In the genomic region with DNA sequence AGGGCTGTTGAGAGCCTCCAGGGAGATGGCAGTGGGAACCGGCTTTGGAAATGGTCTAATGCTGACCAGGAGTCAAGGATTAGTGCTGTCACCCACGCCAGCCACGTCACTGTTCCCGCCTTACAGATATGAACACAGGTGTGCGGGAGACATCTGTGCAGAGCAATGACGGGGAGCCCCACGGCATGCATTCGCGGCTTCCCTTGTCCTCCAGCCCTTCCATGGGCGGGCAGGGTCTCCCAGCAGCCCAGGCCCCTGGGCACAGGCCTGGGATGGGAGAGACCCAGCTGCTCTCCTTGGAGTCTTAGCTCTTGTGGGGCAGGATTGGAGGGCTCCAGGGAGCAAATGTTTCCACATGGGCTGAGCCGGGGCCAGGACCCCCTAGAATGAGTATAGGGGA, we compare ENCODE assay signal across 16 cellular contexts.
A peak's percentile ranks its signal among the peaks of the same experiment; 100 is the strongest.
DNase-seq lines count a peak whose midpoint lies in the region.
"Had no signal": no experiment of that assay in that cellular context is flagged by ENCODE, and none has a peak within 500 bp of the region (broad histone marks: within the 10 kb centered on the region; RNA-seq: fewer than 3 reads in every experiment).

No MANE protein-coding gene starts in this region.

- no peaks in the 10 kb centered on the region for H4K20me1 ChIP-seq in BLaER1

- H3K4me3 Mint-ChIP-seq in immature natural killer cell, result peak overlapping the region in 3 of 5 donors; percentile 5 to 59 (median 48)
- H3K4me3 Mint-ChIP-seq: CD14-positive monocyte; CD4-positive, alpha-beta T cell; CD8-positive, alpha-beta memory T cell; HFFc6 had no signal

- H3K27me3 Mint-ChIP-seq in immature natural killer cell (ENCODE audit: low read depth in 3 of 3), result peaks cover 0 to 4% (median 2%) of the 10 kb centered on the region in 3 donors
- H3K27me3 Mint-ChIP-seq: CD4-positive, alpha-beta T cell had no signal

- H3K9ac ChIP-seq in BLaER1, result no peak overlapping the region
- H3K9ac ChIP-seq in NT2/D1 (ENCODE audit: insufficient read length, low read depth), result peak overlapping the region; percentile 21

- H3K4me1 Mint-ChIP-seq in immature natural killer cell, result peaks cover 20 to 24% of the 10 kb centered on the region in 2 donors
- H3K4me1 Mint-ChIP-seq: CD14-positive monocyte; CD8-positive, alpha-beta memory T cell had no signal

- no peaks in the 10 kb centered on the region for H3K9me3 ChIP-seq in BLaER1
- H3K9me3 ChIP-seq in NT2/D1 (ENCODE audit: insufficient read depth, low read length), result no peaks in the 10 kb centered on the region
- H3K9me3 ChIP-seq: HAP-1 had no signal

- no peak overlapping the region for H3K27ac ChIP-seq in BLaER1

- no peak overlapping the region for H3K4me3 ChIP-seq in BLaER1
- H3K4me3 ChIP-seq in NT2/D1 (ENCODE audit: insufficient read length, low read depth), result no peak overlapping the region
- H3K4me3 ChIP-seq: HAP-1 had no signal

- H3K4me2 ChIP-seq in BLaER1, result 0 out of 2 replicates have a peak overlapping the region, but pooled peaks have one; percentile 63

- H3K9me3 Mint-ChIP-seq in immature natural killer cell, result no peaks in the 10 kb centered on the region
- H3K9me3 Mint-ChIP-seq: CD4-positive, alpha-beta T cell; CD8-positive, alpha-beta memory T cell; HFFc6 had no signal

- DNase-seq in NT2/D1 (ENCODE audit: low read depth, low spot score), result no peak
- no peak for DNase-seq in immature natural killer cell
- no peak for DNase-seq in C1 segment of cervical spinal cord (lab: John Stamatoyannopoulos, UW)
- no peak for DNase-seq in ecto neural progenitor cell (ENCODE audit: low spot score)
- DNase-seq in G401 (ENCODE audit: low spot score), result no peak
- DNase-seq: CD4-positive, alpha-beta T cell; CD8-positive, alpha-beta memory T cell; DMS 273 treated with DMSO at 0.1 percent for 48 hours; DMS79; EL; GF-D8; GOT3; HFFc6 had no signal

- H3K4me1 ChIP-seq in BLaER1 (peaks cover 45% of the 10 kb centered on the region), NT2/D1 (ENCODE audit: insufficient read depth, insufficient read length) (peaks cover 9% of the 10 kb centered on the region)
- H3K4me1 ChIP-seq: HAP-1 had no signal

- H3K27me3 ChIP-seq in BLaER1 (no peaks in the 10 kb centered on the region), NT2/D1 (ENCODE audit: insufficient read depth, insufficient read length) (no peaks in the 10 kb centered on the region)

- in situ Hi-C loops in G401 (cut with HindIII; ENCODE audit: low sequenced_read_pairs), result no loop called here

- no peaks in the 10 kb centered on the region for H3K36me3 Mint-ChIP-seq in immature natural killer cell
- H3K36me3 Mint-ChIP-seq: CD14-positive monocyte; CD8-positive, alpha-beta memory T cell had no signal

- peak overlapping the region in 1 of 6 donors; percentile 34 for H3K27ac Mint-ChIP-seq in immature natural killer cell
- H3K27ac Mint-ChIP-seq: CD14-positive monocyte; CD4-positive, alpha-beta T cell; CD8-positive, alpha-beta memory T cell; HFFc6 had no signal

- H3K36me3 ChIP-seq in BLaER1 (no peaks in the 10 kb centered on the region), NT2/D1 (ENCODE audit: insufficient read depth, insufficient read length, low read length) (no peaks in the 10 kb centered on the region)
- H3K36me3 ChIP-seq: HAP-1 had no signal
